Comparison of ENCODE assay signal across 12 cellular contexts in the genomic region with DNA sequence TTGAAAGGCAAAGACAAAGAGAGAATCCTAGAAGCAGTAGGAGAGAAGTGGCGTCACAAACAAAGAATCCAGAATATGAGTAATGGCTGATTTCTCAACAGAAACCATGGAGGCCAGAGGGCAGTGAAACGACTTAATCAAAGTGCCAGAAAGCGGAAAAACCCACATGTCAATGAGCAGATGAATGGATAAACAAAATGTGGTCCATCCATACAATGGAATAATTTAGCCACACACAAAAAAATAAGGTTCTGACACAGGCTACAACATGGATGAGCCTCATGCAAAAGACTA. TPM values are rescaled to one million over a fixed set of nuclear protein-coding genes. Genes with fewer than 3 reads are reported as not detected.
A peak's percentile ranks its signal among the peaks of the same experiment; 100 is the strongest.
DNase-seq lines count a peak whose midpoint lies in the region; ATAC-seq lines count a peak whose summit lies in the region.
"Had no signal": no experiment of that assay in that cellular context is flagged by ENCODE, and none has a peak within 500 bp of the region (broad histone marks: within the 10 kb centered on the region; RNA-seq: fewer than 3 reads in every experiment).

No MANE protein-coding gene starts in this region.

- H3K4me1 Mint-ChIP-seq in T-helper 17 cell: peaks cover 3% of the 10 kb centered on the region

- H3K27me3 Mint-ChIP-seq in T-helper 17 cell: no peaks in the 10 kb centered on the region

- intact Hi-C loops in left cardiac atrium (cut with DNase I): no loop called here

- H3K36me3 Mint-ChIP-seq in T-helper 17 cell (ENCODE audit: low read depth): peaks cover 4% of the 10 kb centered on the region

- H3K27ac Mint-ChIP-seq in T-helper 17 cell: no peak overlapping the region

- H3K9me3 ChIP-seq in T-helper 17 cell (ENCODE audit: control insufficient read depth, low read length, poor library complexity, severe bottlenecking): no peaks in the 10 kb centered on the region
- H3K9me3 ChIP-seq: BLaER1 had no signal

- ATAC-seq in GM18517 (IDR thresholded peaks at IDR 0.05; ENCODE audit: unreplicated experiment) (no peak), T-helper 17 cell (no peak), left cardiac atrium (no peak)

- H3K4me3 Mint-ChIP-seq in T-helper 17 cell: no peak overlapping the region

- DNase-seq in AG08395 (ENCODE audit: low spot score) (peak; percentile 27), HS-5 (ENCODE audit: low read depth) (peak; percentile 70), astrocyte of the hippocampus (ENCODE audit: low read depth, low spot score) (peak; percentile 40), kidney tubule cell (ENCODE audit: low spot score) (peak; percentile 39), germinal center (ENCODE audit: low spot score) (no peak), T-helper 17 cell (no peak), left cardiac atrium (no peak)
- DNase-seq: NCI-H2029, NCI-H774, SHP77 had no signal

RNA-seq across cellular contexts. Expression of gene RANBP3, which starts 52.2 kb away (rescaled TPM):
- total RNA-seq in T-helper 17 cell (10 to 100 TPM; 76.8 to 86.9 TPM), left cardiac atrium (10 to 100 TPM; 44.7 to 52.7 TPM)

Comparison
In these comparisons a context has a peak if more than half of its experiments do, and no peak if none do; other contexts are left out.
1. DNase-seq: peak in AG08395 (single experiment), HS-5 (single experiment), astrocyte of the hippocampus (single experiment) and kidney tubule cell (single experiment); none in germinal center (single experiment), T-helper 17 cell (0 of 3) and left cardiac atrium (single experiment).